Comparison of ENCODE assay signal across 1 cellular context in genomic region chr2:201260302-201260800, GRCh38.
A peak's percentile ranks its signal among the peaks of the same experiment; 100 is the strongest.
TF ChIP-seq lines count a peak whose summit lies in the region.

Gene CASP8, plus strand, starts transcription at chr2:201260536. Its CDS starts 5,951 bp downstream, at chr2:201266487.

TF ChIP-seq in HepG2, 621 proteins besides CTCF, POLR2A, EP300 and RAD21 (continued from another document and continues in another):
- TF ChIP-seq E2F2 (CRISPR knock-in tag; IDR thresholded peaks at IDR 0.05; ENCODE audit: borderline replicate concordance) (no peak), ZNF720 (CRISPR knock-in tag; IDR thresholded peaks at IDR 0.05) (no peak), ZNF550 (CRISPR knock-in tag; IDR thresholded peaks at IDR 0.05; ENCODE audit: borderline replicate concordance) (no peak), BHLHE40 (IDR thresholded peaks at IDR 0.05; ENCODE audit: low read length) (no peak), TERF1 (CRISPR knock-in tag; IDR thresholded peaks at IDR 0.05) (no peak), ZNF460 (CRISPR knock-in tag; IDR thresholded peaks at IDR 0.05; ENCODE audit: borderline replicate concordance) (no peak), EHMT2 (IDR thresholded peaks at IDR 0.05; ENCODE audit: borderline replicate concordance, low read depth, low read length) (no peak; the same call in 1 of the 2 replicates), ZBTB7B (CRISPR knock-in tag; IDR thresholded peaks at IDR 0.05) (no peak), RBM39 (IDR thresholded peaks at IDR 0.05; ENCODE audit: low read depth, low read length, poor library complexity, severe bottlenecking) (no peak), MAF1 (CRISPR knock-in tag; IDR thresholded peaks at IDR 0.05; ENCODE audit: borderline replicate concordance) (no peak), ZMYM4 (CRISPR knock-in tag; IDR thresholded peaks at IDR 0.05) (peak; percentile 82), GATA4 (IDR thresholded peaks at IDR 0.05; ENCODE audit: borderline replicate concordance, low read depth) (no peak), ZBTB7A (CRISPR knock-in tag; IDR thresholded peaks at IDR 0.05) (no peak), ZSCAN22 (CRISPR knock-in tag; IDR thresholded peaks at IDR 0.05) (no peak), MXI1 (IDR thresholded peaks at IDR 0.05; ENCODE audit: borderline replicate concordance, low read depth, low read length) (no peak), PAWR (CRISPR knock-in tag; IDR thresholded peaks at IDR 0.05; ENCODE audit: borderline replicate concordance) (no peak), ZNF350 (CRISPR knock-in tag; IDR thresholded peaks at IDR 0.05; ENCODE audit: borderline replicate concordance, low read depth) (peak; percentile 60; the same call in 1 of the 2 replicates), GMEB2 (CRISPR knock-in tag; IDR thresholded peaks at IDR 0.05; ENCODE audit: low read depth) (no peak), FOXK2 (IDR thresholded peaks at IDR 0.05) (no peak), ZNF136 (CRISPR knock-in tag; IDR thresholded peaks at IDR 0.05; ENCODE audit: low read depth) (no peak), HNRNPLL (IDR thresholded peaks at IDR 0.05; ENCODE audit: low read depth, low read length, poor library complexity, severe bottlenecking) (no peak), NKX3-1 (CRISPR knock-in tag; IDR thresholded peaks at IDR 0.05) (no peak), ZNF782 (CRISPR knock-in tag; IDR thresholded peaks at IDR 0.05; ENCODE audit: borderline replicate concordance) (0 out of 2 replicates have a peak, but pooled peaks have one; percentile 17), EED (CRISPR knock-in tag; IDR thresholded peaks at IDR 0.05) (peak; percentile 55; the same call in 1 of the 2 replicates), PCBP2 (optimal IDR thresholded peaks at IDR 0.05; ENCODE audit: low read depth, low read length, poor library complexity, severe bottlenecking) (no peak), ZBTB42 (CRISPR knock-in tag; IDR thresholded peaks at IDR 0.05) (no peak), ZNF891 (CRISPR knock-in tag; IDR thresholded peaks at IDR 0.05) (0 out of 2 replicates have a peak, but pooled peaks have one; percentile 41), ZNF274 (CRISPR knock-in tag; IDR thresholded peaks at IDR 0.05) (peak; percentile 41; the same call in 1 of the 2 replicates), ZZZ3 (CRISPR knock-in tag; IDR thresholded peaks at IDR 0.05; ENCODE audit: borderline replicate concordance) (no peak), SRSF4 (IDR thresholded peaks at IDR 0.05; ENCODE audit: low read depth, low read length, poor library complexity, severe bottlenecking) (no peak), TBX2 (CRISPR knock-in tag; IDR thresholded peaks at IDR 0.05; ENCODE audit: borderline replicate concordance) (0 out of 2 replicates have a peak, but pooled peaks have one; percentile 33), SATB2 (CRISPR knock-in tag; IDR thresholded peaks at IDR 0.05) (no peak), NR2C2 (CRISPR knock-in tag; IDR thresholded peaks at IDR 0.05; ENCODE audit: borderline replicate concordance) (0 out of 2 replicates have a peak, but pooled peaks have one; percentile 25), ZNF644 (CRISPR knock-in tag; IDR thresholded peaks at IDR 0.05; ENCODE audit: low read depth) (peak; percentile 75), ZNF292 (CRISPR knock-in tag; IDR thresholded peaks at IDR 0.05; ENCODE audit: borderline replicate concordance, low read depth) (peak; percentile 54; the same call in 1 of the 2 replicates), YEATS4 (CRISPR knock-in tag; IDR thresholded peaks at IDR 0.05; ENCODE audit: borderline replicate concordance) (no peak), ZNF296 (CRISPR knock-in tag; conservative IDR thresholded peaks at IDR 0.05) (no peak), MXD4 (CRISPR knock-in tag; IDR thresholded peaks at IDR 0.05) (no peak), ZNF839 (CRISPR knock-in tag; IDR thresholded peaks at IDR 0.05; ENCODE audit: borderline replicate concordance) (no peak), SKI (IDR thresholded peaks at IDR 0.05; ENCODE audit: partially characterized antibody) (no peak), SP2 (CRISPR knock-in tag; IDR thresholded peaks at IDR 0.05) (no peak), SALL1 (CRISPR knock-in tag; IDR thresholded peaks at IDR 0.05) (peak; percentile 42), GFI1 (CRISPR knock-in tag; IDR thresholded peaks at IDR 0.05; ENCODE audit: borderline replicate concordance) (0 out of 2 replicates have a peak, but pooled peaks have one; percentile 47), HMG20A (CRISPR knock-in tag; IDR thresholded peaks at IDR 0.05; ENCODE audit: borderline replicate concordance) (peak; percentile 13; the same call in 1 of the 2 replicates), CBX2 (IDR thresholded peaks at IDR 0.05; ENCODE audit: low read depth, low read length) (no peak), CBX2 (CRISPR knock-in tag; IDR thresholded peaks at IDR 0.05; ENCODE audit: low read depth) (no peak), RARA (CRISPR knock-in tag; IDR thresholded peaks at IDR 0.05) (0 out of 2 replicates have a peak, but pooled peaks have one; percentile 24), ZNF446 (CRISPR knock-in tag; IDR thresholded peaks at IDR 0.05) (no peak), CSRNP1 (CRISPR knock-in tag; IDR thresholded peaks at IDR 0.05) (no peak), FOSL2 (CRISPR knock-in tag; IDR thresholded peaks at IDR 0.05) (peak; percentile 88), HNRNPK (IDR thresholded peaks at IDR 0.05; ENCODE audit: low read depth, low read length, poor library complexity, severe bottlenecking) (no peak), ZNF556 (CRISPR knock-in tag; IDR thresholded peaks at IDR 0.05; ENCODE audit: borderline replicate concordance) (no peak), DPF2 (CRISPR knock-in tag; IDR thresholded peaks at IDR 0.05; ENCODE audit: borderline replicate concordance, low read depth) (no peak), GLI4 (CRISPR knock-in tag; IDR thresholded peaks at IDR 0.05; ENCODE audit: borderline replicate concordance) (no peak), ZNF572 (CRISPR knock-in tag; IDR thresholded peaks at IDR 0.05) (peak; percentile 84; the same call in 1 of the 2 replicates), ZNF367 (CRISPR knock-in tag; IDR thresholded peaks at IDR 0.05; ENCODE audit: borderline replicate concordance) (no peak), ZNF766 (CRISPR knock-in tag; IDR thresholded peaks at IDR 0.05; ENCODE audit: borderline replicate concordance) (no peak), ZNF205 (CRISPR knock-in tag; IDR thresholded peaks at IDR 0.05) (no peak; the same call in 1 of the 2 replicates)
- TF ChIP-seq, protein P1, sequence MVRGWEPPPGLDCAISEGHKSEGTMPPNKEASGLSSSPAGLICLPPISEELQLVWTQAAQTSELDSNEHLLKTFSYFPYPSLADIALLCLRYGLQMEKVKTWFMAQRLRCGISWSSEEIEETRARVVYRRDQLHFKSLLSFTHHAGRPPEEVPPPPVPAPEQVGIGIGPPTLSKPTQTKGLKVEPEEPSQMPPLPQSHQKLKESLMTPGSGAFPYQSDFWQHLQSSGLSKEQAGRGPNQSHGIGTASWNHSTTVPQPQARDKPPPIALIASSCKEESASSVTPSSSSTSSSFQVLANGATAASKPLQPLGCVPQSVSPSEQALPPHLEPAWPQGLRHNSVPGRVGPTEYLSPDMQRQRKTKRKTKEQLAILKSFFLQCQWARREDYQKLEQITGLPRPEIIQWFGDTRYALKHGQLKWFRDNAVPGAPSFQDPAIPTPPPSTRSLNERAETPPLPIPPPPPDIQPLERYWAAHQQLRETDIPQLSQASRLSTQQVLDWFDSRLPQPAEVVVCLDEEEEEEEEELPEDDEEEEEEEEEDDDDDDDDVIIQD (CRISPR knock-in tag; IDR thresholded peaks at IDR 0.05; ENCODE audit: low read depth) = peak; percentile 92
- TF ChIP-seq, protein P2, sequence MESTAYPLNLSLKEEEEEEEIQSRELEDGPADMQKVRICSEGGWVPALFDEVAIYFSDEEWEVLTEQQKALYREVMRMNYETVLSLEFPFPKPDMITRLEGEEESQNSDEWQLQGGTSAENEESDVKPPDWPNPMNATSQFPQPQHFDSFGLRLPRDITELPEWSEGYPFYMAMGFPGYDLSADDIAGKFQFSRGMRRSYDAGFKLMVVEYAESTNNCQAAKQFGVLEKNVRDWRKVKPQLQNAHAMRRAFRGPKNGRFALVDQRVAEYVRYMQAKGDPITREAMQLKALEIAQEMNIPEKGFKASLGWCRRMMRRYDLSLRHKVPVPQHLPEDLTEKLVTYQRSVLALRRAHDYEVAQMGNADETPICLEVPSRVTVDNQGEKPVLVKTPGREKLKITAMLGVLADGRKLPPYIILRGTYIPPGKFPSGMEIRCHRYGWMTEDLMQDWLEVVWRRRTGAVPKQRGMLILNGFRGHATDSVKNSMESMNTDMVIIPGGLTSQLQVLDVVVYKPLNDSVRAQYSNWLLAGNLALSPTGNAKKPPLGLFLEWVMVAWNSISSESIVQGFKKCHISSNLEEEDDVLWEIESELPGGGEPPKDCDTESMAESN (CRISPR knock-in tag; conservative IDR thresholded peaks at IDR 0.05) = 0 out of 2 replicates have a peak, but pooled peaks have one; percentile 48
- TF ChIP-seq, protein P3, sequence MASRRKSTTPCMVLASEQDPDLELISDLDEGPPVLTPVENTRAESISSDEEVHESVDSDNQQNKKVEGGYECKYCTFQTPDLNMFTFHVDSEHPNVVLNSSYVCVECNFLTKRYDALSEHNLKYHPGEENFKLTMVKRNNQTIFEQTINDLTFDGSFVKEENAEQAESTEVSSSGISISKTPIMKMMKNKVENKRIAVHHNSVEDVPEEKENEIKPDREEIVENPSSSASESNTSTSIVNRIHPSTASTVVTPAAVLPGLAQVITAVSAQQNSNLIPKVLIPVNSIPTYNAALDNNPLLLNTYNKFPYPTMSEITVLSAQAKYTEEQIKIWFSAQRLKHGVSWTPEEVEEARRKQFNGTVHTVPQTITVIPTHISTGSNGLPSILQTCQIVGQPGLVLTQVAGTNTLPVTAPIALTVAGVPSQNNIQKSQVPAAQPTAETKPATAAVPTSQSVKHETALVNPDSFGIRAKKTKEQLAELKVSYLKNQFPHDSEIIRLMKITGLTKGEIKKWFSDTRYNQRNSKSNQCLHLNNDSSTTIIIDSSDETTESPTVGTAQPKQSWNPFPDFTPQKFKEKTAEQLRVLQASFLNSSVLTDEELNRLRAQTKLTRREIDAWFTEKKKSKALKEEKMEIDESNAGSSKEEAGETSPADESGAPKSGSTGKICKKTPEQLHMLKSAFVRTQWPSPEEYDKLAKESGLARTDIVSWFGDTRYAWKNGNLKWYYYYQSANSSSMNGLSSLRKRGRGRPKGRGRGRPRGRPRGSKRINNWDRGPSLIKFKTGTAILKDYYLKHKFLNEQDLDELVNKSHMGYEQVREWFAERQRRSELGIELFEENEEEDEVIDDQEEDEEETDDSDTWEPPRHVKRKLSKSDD (CRISPR knock-in tag; IDR thresholded peaks at IDR 0.05; ENCODE audit: low read depth) = 0 out of 2 replicates have a peak, but pooled peaks have one; percentile 12
- TF ChIP-seq, protein P4, sequence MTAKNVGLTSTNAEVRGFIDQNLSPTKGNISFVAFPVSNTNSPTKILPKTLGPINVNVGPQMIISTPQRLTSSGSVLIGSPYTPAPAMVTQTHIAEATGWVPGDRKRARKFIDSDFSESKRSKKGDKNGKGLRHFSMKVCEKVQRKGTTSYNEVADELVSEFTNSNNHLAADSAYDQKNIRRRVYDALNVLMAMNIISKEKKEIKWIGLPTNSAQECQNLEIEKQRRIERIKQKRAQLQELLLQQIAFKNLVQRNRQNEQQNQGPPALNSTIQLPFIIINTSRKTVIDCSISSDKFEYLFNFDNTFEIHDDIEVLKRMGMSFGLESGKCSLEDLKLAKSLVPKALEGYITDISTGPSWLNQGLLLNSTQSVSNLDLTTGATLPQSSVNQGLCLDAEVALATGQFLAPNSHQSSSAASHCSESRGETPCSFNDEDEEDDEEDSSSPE (CRISPR knock-in tag; IDR thresholded peaks at IDR 0.05) = no peak
- TF ChIP-seq, protein P5, sequence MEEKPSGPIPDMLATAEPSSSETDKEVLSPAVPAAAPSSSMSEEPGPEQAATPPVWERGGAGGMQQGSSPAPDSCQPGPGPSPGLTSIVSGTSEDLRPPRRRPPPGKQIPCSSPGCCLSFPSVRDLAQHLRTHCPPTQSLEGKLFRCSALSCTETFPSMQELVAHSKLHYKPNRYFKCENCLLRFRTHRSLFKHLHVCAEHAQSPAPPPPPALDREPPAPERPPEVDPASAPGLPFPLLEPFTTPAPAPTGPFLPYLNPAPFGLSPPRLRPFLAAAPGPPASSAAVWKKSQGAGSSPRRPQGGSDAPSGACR (CRISPR knock-in tag; IDR thresholded peaks at IDR 0.05) = no peak
